ENCODE assay signal across 21 cellular contexts in genomic region chr11:79082920-79083319, GRCh38.
A peak's percentile ranks its signal among the peaks of the same experiment; 100 is the strongest.
DNase-seq lines count a peak whose midpoint lies in the region; ATAC-seq, FAIRE-seq and TF ChIP-seq lines count a peak whose summit lies in the region.
"Had no signal": no experiment of that assay in that cellular context is flagged by ENCODE, and none has a peak within 500 bp of the region (broad histone marks: within the 10 kb centered on the region; RNA-seq: fewer than 3 reads in every experiment).

No MANE protein-coding gene starts in this region.

- H3K27ac ChIP-seq in small intestine (ENCODE audit: low read depth in 1 of 2, low read length in 1 of 2) = no peak overlapping the region
- H3K27ac ChIP-seq: GM23248 had no signal

- H3K4me3 Mint-ChIP-seq in brain (peak overlapping the region in 1 of 5 experiments; percentile 51), nephron (peak overlapping the region in 1 of 3 experiments; percentile 13)
- no peak overlapping the region for H3K4me3 Mint-ChIP-seq in activated CD4-positive, alpha-beta T cell treated with anti-CD3 and anti-CD28 coated beads, Interleukin-2, amount 10 ng/mL, durations not matched to agents 7 days and 5 days
- H3K4me3 Mint-ChIP-seq: CD4-positive, CD25-positive, alpha-beta regulatory T cell had no signal

- ATAC-seq in HG03521 (IDR thresholded peaks at IDR 0.05; ENCODE audit: unreplicated experiment) = no peak
- ATAC-seq: K562, Panc1 had no signal

- no peaks in the 10 kb centered on the region for H3K4me1 ChIP-seq in small intestine (ENCODE audit: control insufficient read depth in 2 of 2, insufficient read depth in 1 of 2, low read depth in 1 of 2, low read length in 1 of 2)
- H3K4me1 ChIP-seq: HAP-1 had no signal

- CTCF ChIA-PET in activated CD4-positive, alpha-beta T cell treated with anti-CD3 and anti-CD28 coated beads, Interleukin-2, amount 10 ng/mL, durations not matched to agents 7 days and 5 days (lab: Charles Lee) = no interaction called here

- WGBS in small intestine, 3 donors = 14 to 57% (median 36%) methylated on average over 7 of the region's 7 CpGs

- TF ChIP-seq CTCF in brain (conservative IDR thresholded peaks at IDR 0.05) (no peak), nephron (IDR thresholded peaks at IDR 0.05; ENCODE audit: unreplicated experiment in 3 of 3) (no peak)

- H3K36me3 Mint-ChIP-seq in brain (no peaks in the 10 kb centered on the region), nephron (ENCODE audit: low read depth) (no peaks in the 10 kb centered on the region)
- H3K36me3 Mint-ChIP-seq in activated CD4-positive, alpha-beta T cell treated with anti-CD3 and anti-CD28 coated beads, Interleukin-2, amount 10 ng/mL, durations not matched to agents 7 days and 5 days (ENCODE audit: low read depth) = no peaks in the 10 kb centered on the region
- H3K36me3 Mint-ChIP-seq: CD4-positive, CD25-positive, alpha-beta regulatory T cell had no signal

- no peak for FAIRE-seq in small intestine (lab: Jason Lieb, UNC)
- FAIRE-seq: G401.6, K562 had no signal

- no peaks in the 10 kb centered on the region for H3K9me3 ChIP-seq in small intestine (ENCODE audit: control insufficient read depth, low read depth)
- H3K9me3 ChIP-seq: BE2C, Caco-2, HAP-1 had no signal

- peak overlapping the region; percentile 42 to 88 (median 80) for H3K27ac Mint-ChIP-seq in brain
- H3K27ac Mint-ChIP-seq in nephron = peak overlapping the region; percentile 54 to 90 (median 74)
- H3K27ac Mint-ChIP-seq in activated CD4-positive, alpha-beta T cell treated with anti-CD3 and anti-CD28 coated beads, Interleukin-2, amount 10 ng/mL, durations not matched to agents 7 days and 5 days = no peak overlapping the region
- H3K27ac Mint-ChIP-seq: CD4-positive, CD25-positive, alpha-beta regulatory T cell had no signal

- H3K9me3 Mint-ChIP-seq in brain (no peaks in the 10 kb centered on the region), nephron (no peaks in the 10 kb centered on the region)
- no peaks in the 10 kb centered on the region for H3K9me3 Mint-ChIP-seq in activated CD4-positive, alpha-beta T cell treated with anti-CD3 and anti-CD28 coated beads, Interleukin-2, amount 10 ng/mL, durations not matched to agents 7 days and 5 days
- H3K9me3 Mint-ChIP-seq: CD4-positive, CD25-positive, alpha-beta regulatory T cell had no signal

- H3K36me3 ChIP-seq in small intestine (ENCODE audit: control insufficient read depth in 2 of 2, insufficient read depth in 2 of 2, low read length in 2 of 2) = no peaks in the 10 kb centered on the region
- H3K36me3 ChIP-seq: BE2C, HAP-1 had no signal

- H3K27me3 ChIP-seq in small intestine (ENCODE audit: control insufficient read depth in 2 of 2, insufficient read depth in 2 of 2, low read length in 2 of 2) = no peaks in the 10 kb centered on the region
- H3K27me3 ChIP-seq: BE2C had no signal

- H3K4me1 Mint-ChIP-seq in brain = peaks cover 83% of the 10 kb centered on the region
- peaks cover 93% of the 10 kb centered on the region for H3K4me1 Mint-ChIP-seq in nephron
- H3K4me1 Mint-ChIP-seq in activated CD4-positive, alpha-beta T cell treated with anti-CD3 and anti-CD28 coated beads, Interleukin-2, amount 10 ng/mL, durations not matched to agents 7 days and 5 days = no peaks in the 10 kb centered on the region
- H3K4me1 Mint-ChIP-seq: CD4-positive, CD25-positive, alpha-beta regulatory T cell had no signal

- peak; percentile 31 for DNase-seq in NCI-H2227 (lab: John Stamatoyannopoulos, UW; ENCODE audit: unreplicated experiment)
- no peak for DNase-seq in NCI-H2227 treated with DMSO at 0.1 percent for 48 hours (lab: John Stamatoyannopoulos, UW)
- DNase-seq in small intestine = peak; percentile 32
- DNase-seq in AG08395 (ENCODE audit: low spot score) = no peak
- no peak for DNase-seq in activated CD4-positive, alpha-beta T cell treated with anti-CD3 and anti-CD28 coated beads, Interleukin-2, amount 10 ng/mL, durations not matched to agents 7 days and 5 days
- DNase-seq: 8988T; BE2C; Caco-2; CD4-positive, CD25-positive, alpha-beta regulatory T cell; GM23248; NCI-H1092 treated with DMSO at 0.1 percent for 48 hours; NCI-H187; NCI-H2107; NCI-H526 had no signal

- POLR2A ChIA-PET in activated CD4-positive, alpha-beta T cell treated with anti-CD3 and anti-CD28 coated beads, Interleukin-2, amount 10 ng/mL, durations not matched to agents 7 days and 5 days (lab: Charles Lee) = no interaction called here

- no peak overlapping the region for H3K4me3 ChIP-seq in small intestine (ENCODE audit: low read depth in 1 of 2, low read length in 2 of 2)
- H3K4me3 ChIP-seq: GM23248, HAP-1, K562 had no signal

- peaks cover 3% of the 10 kb centered on the region for H3K27me3 Mint-ChIP-seq in brain
- H3K27me3 Mint-ChIP-seq in nephron (ENCODE audit: low read depth) = peaks cover 10% of the 10 kb centered on the region
- no peaks in the 10 kb centered on the region for H3K27me3 Mint-ChIP-seq in activated CD4-positive, alpha-beta T cell treated with anti-CD3 and anti-CD28 coated beads, Interleukin-2, amount 10 ng/mL, durations not matched to agents 7 days and 5 days

Comparison
In these comparisons a context has a peak if more than half of its experiments do, and no peak if none do; other contexts are left out.
1. DNase-seq: peak in NCI-H2227 (single experiment) and small intestine (single experiment); none in NCI-H2227 treated with DMSO at 0.1 percent for 48 hours (single experiment), AG08395 (single experiment) and activated CD4-positive, alpha-beta T cell treated with anti-CD3 and anti-CD28 coated beads, Interleukin-2, amount 10 ng/mL, durations not matched to agents 7 days and 5 days (single experiment).